In the genomic region with DNA sequence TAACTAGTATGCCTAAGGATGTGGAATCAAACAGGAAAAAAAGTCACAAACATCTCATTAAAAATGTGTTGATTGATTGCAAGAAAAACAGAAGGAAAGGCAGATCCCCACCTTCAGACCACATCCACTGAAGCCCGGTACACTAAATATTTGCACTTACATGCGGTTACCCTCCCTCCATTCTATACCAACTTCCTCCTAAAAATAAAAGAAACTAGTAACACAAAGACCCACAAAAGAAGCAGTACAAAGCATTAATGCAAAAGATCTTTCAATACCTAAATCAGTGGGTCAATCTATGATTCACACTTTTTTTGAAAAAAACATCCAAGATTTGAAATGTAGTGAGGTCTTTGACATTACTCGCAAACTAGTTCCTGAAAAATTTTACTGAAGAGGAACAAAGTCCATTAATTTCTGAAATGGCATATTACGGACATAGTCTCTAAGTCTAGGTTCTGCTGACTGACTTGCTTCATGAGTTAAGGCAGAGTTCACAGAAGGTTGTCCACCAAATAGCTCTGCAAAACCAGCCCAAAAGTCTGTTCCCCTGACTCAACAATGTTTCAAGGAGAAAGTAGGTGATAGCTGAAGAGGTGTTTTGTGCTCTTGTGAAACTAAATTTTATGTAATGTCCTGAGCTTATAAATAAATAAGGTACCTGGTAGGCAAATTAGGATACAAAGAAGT, we compare ENCODE assay signal across 1 cellular context.
TF ChIP-seq lines count a peak whose summit lies in the region.

No MANE protein-coding gene starts in this region.

TF ChIP-seq in GM12878, 131 proteins besides CTCF, POLR2A, EP300 and RAD21 (continued from another document):
- TF ChIP-seq NR2C2 (IDR thresholded peaks at IDR 0.05; ENCODE audit: borderline replicate concordance, control insufficient read depth, insufficient read length, low read depth): no peak
- peak; percentile 32; the same call in 1 of the 2 replicates for TF ChIP-seq RUNX3 (IDR thresholded peaks at IDR 0.05; ENCODE audit: low read length)
TF ChIP-seq in GM12878: peak in this region for 1.
